Comparison of ENCODE assay signal across 22 cellular contexts in the genomic region with DNA sequence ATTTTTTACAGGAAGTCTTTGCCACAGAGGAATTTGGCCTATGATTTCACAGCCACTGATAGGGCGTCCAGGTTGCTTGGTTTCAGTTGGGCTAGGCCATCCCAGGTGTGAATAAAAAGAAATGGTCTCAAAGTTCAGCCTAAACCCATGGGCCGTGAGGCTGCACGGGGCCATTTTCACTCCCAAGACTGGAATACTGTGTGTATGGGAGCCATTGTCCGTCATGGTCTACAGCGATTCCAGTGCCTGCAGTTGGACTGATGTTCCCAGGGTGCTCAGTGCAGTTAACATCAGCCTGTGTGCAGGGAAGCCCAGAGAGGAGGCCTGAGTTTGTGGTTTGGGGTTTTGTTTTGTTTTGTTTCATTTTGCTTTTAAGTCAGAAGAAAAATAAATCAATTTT.
DNase-seq lines count a peak whose midpoint lies in the region; ATAC-seq, FAIRE-seq and TF ChIP-seq lines count a peak whose summit lies in the region.
"Had no signal": no experiment of that assay in that cellular context is flagged by ENCODE, and none has a peak within 500 bp of the region (broad histone marks: within the 10 kb centered on the region; RNA-seq: fewer than 3 reads in every experiment).

No MANE protein-coding gene starts in this region.

- intact Hi-C loops in CD14-positive monocyte (cut with micrococcal nuclease): loop anchor here (2.0 to 10.0 kb wide), 3 partner anchors 34 to 136 kb away; partner anchors contain the start of gene ADSS2 (in 1 of the 2)
- intact Hi-C loops in Right ventricle myocardium inferior (cut with DNase I): no loop called here

- TF ChIP-seq CTCF in CD14-positive monocyte (IDR thresholded peaks at IDR 0.05) (no peak), Loucy (conservative IDR thresholded peaks at IDR 0.05; ENCODE audit: low read length) (no peak)

- H2AFZ ChIP-seq in Loucy (ENCODE audit: low read length) (peak overlapping the region; percentile 26; the same call in 1 of the 2 replicates), GM23248 (no peak overlapping the region)

- H3K27me3 ChIP-seq in Loucy (ENCODE audit: insufficient read depth, low read length, poor library complexity, severe bottlenecking) (no peaks in the 10 kb centered on the region), GM23248 (replicated peaks; ENCODE audit: insufficient read depth) (no peaks in the 10 kb centered on the region)
- H3K27me3 ChIP-seq: ascending aorta, right lobe of liver had no signal

- H3K9ac ChIP-seq in Loucy (ENCODE audit: low read depth, low read length, poor library complexity, severe bottlenecking): no peak overlapping the region
- H3K9ac ChIP-seq in GM23248: no peak overlapping the region

- H3F3A ChIP-seq in Loucy (ENCODE audit: low read depth) (no peaks in the 10 kb centered on the region), GM23248 (ENCODE audit: insufficient read depth) (peaks cover 32% of the 10 kb centered on the region)

- no peak overlapping the region for H3K4me2 ChIP-seq in Loucy (ENCODE audit: low read depth, low read length, poor library complexity, severe bottlenecking)
- no peak overlapping the region for H3K4me2 ChIP-seq in GM23248 (ENCODE audit: unreplicated experiment)

- H3K9me3 Mint-ChIP-seq in CD14-positive monocyte: peaks cover 0 to 4% (median 0%) of the 10 kb centered on the region in 7 donors
- H3K9me3 Mint-ChIP-seq in immature natural killer cell: no peaks in the 10 kb centered on the region

- H3K27me3 Mint-ChIP-seq in CD14-positive monocyte (ENCODE audit: low read depth in 3 of 3): no peaks in the 10 kb centered on the region
- peaks cover 0 to 14% (median 14%) of the 10 kb centered on the region in 3 donors for H3K27me3 Mint-ChIP-seq in immature natural killer cell (ENCODE audit: low read depth in 3 of 3)

- 96 to 99% methylated on average over 5 of the region's 5 CpGs for WGBS in GM23248 (ENCODE audit: low coverage in 1 of 2, low lambda C conversion rate in 2 of 2, missing lambda C conversion rate in 2 of 2), 2 experiments

- DNase-seq in CD14-positive monocyte (ENCODE audit: low spot score): no peak
- no peak for DNase-seq in GM18507 (ENCODE audit: extremely low spot score, insufficient read length, low read depth)
- DNase-seq in immature natural killer cell: peak; percentile 44 to 50 (median 48)
- no peak for DNase-seq in GM23248
- no peak for DNase-seq in KBM-7
- DNase-seq in Right ventricle myocardium inferior (ENCODE audit: missing footprints): no peak
- DNase-seq: activated gamma-delta T cell; COR-L47; EL; GOT3; Kasumi-1; NCI-H1436 treated with DMSO at 0.1 percent for 48 hours; NCI-H226; occipital lobe; right lobe of liver; stimulated activated CD4-positive, alpha-beta T cell treated with anti-CD3 and anti-CD28 coated beads, Interleukin-2, amount 100 ng/mL, for 24 hours; substantia nigra had no signal

- H3K36me3 Mint-ChIP-seq in CD14-positive monocyte (peaks cover 24 to 57% of the 10 kb centered on the region in 2 donors), immature natural killer cell (peaks cover 0 to 19% (median 10%) of the 10 kb centered on the region in 3 donors)

- H3K27ac Mint-ChIP-seq in CD14-positive monocyte: peak overlapping the region; percentile 86 to 96 (median 91)
- H3K27ac Mint-ChIP-seq in immature natural killer cell: peak overlapping the region; percentile 87 to 93 (median 92)

- peaks cover 24% of the 10 kb centered on the region for H3K4me1 ChIP-seq in Loucy (ENCODE audit: insufficient read depth, low read length, poor library complexity, severe bottlenecking)
- peaks cover 26% of the 10 kb centered on the region for H3K4me1 ChIP-seq in GM23248 (ENCODE audit: insufficient read depth)
- H3K4me1 ChIP-seq: right lobe of liver had no signal

- H3K36me3 ChIP-seq in Loucy (ENCODE audit: insufficient read depth, low read length) (no peaks in the 10 kb centered on the region), GM23248 (ENCODE audit: low read depth) (no peaks in the 10 kb centered on the region)
- H3K36me3 ChIP-seq: ascending aorta, right lobe of liver had no signal

- H3K9me2 ChIP-seq in Loucy (replicated peaks; ENCODE audit: low read depth, low read length) (no peaks in the 10 kb centered on the region), GM23248 (ENCODE audit: insufficient read depth) (no peaks in the 10 kb centered on the region)

- no peak overlapping the region for H3K4me3 ChIP-seq in Loucy (ENCODE audit: low read length, poor library complexity, severe bottlenecking)
- no peak overlapping the region for H3K4me3 ChIP-seq in GM23248
- H3K4me3 ChIP-seq: ascending aorta, right lobe of liver had no signal

- H4K20me1 ChIP-seq in Loucy (ENCODE audit: insufficient read depth, low read length, poor library complexity, severe bottlenecking): no peaks in the 10 kb centered on the region
- no peaks in the 10 kb centered on the region for H4K20me1 ChIP-seq in GM23248 (ENCODE audit: insufficient read depth)

- H3K4me1 Mint-ChIP-seq in CD14-positive monocyte (peaks cover 60% of the 10 kb centered on the region), immature natural killer cell (peaks cover 91 to 97% of the 10 kb centered on the region in 2 donors)

- H3K4me3 Mint-ChIP-seq in CD14-positive monocyte: no peak overlapping the region
- peak overlapping the region; percentile 70 to 77 (median 76) for H3K4me3 Mint-ChIP-seq in immature natural killer cell

- no peaks in the 10 kb centered on the region for H3K9me3 ChIP-seq in Loucy (ENCODE audit: insufficient read depth, low read depth, low read length)
- no peaks in the 10 kb centered on the region for H3K9me3 ChIP-seq in GM23248 (ENCODE audit: low read depth)
- H3K9me3 ChIP-seq: ascending aorta, right lobe of liver had no signal

- in situ Hi-C loops in GM23248 (cut with MboI) (no loop called here), KBM-7 (cut with MboI; ENCODE audit: low pct_unique_long_range_greater_than_20kb, low sequenced_read_pairs) (no loop called here)

- no peaks in the 10 kb centered on the region for H3K79me2 ChIP-seq in Loucy (ENCODE audit: insufficient read depth, low read length)
- no peaks in the 10 kb centered on the region for H3K79me2 ChIP-seq in GM23248 (ENCODE audit: insufficient read depth)

- FAIRE-seq in GM18507 (lab: Jason Lieb, UNC): peak; percentile 15

- H3K27ac ChIP-seq in GM23248: no peak overlapping the region
- H3K27ac ChIP-seq: ascending aorta, right lobe of liver, VCaP had no signal

- ATAC-seq in GM19455 (IDR thresholded peaks at IDR 0.05; ENCODE audit: unreplicated experiment): no peak
- ATAC-seq in Right ventricle myocardium inferior: no peak
- ATAC-seq: left lobe of liver had no signal

Comparison
In these comparisons a context has a peak if more than half of its experiments do, and no peak if none do; other contexts are left out.
1. DNase-seq: peak in immature natural killer cell (3 of 3); none in CD14-positive monocyte (single experiment), GM18507 (single experiment), GM23248 (single experiment), KBM-7 (single experiment) and Right ventricle myocardium inferior (single experiment).
2. H3K4me3 Mint-ChIP-seq: peak in immature natural killer cell (5 of 5); none in CD14-positive monocyte (0 of 2).